8 cellular contexts compared by ENCODE assay signal in the genomic region with DNA sequence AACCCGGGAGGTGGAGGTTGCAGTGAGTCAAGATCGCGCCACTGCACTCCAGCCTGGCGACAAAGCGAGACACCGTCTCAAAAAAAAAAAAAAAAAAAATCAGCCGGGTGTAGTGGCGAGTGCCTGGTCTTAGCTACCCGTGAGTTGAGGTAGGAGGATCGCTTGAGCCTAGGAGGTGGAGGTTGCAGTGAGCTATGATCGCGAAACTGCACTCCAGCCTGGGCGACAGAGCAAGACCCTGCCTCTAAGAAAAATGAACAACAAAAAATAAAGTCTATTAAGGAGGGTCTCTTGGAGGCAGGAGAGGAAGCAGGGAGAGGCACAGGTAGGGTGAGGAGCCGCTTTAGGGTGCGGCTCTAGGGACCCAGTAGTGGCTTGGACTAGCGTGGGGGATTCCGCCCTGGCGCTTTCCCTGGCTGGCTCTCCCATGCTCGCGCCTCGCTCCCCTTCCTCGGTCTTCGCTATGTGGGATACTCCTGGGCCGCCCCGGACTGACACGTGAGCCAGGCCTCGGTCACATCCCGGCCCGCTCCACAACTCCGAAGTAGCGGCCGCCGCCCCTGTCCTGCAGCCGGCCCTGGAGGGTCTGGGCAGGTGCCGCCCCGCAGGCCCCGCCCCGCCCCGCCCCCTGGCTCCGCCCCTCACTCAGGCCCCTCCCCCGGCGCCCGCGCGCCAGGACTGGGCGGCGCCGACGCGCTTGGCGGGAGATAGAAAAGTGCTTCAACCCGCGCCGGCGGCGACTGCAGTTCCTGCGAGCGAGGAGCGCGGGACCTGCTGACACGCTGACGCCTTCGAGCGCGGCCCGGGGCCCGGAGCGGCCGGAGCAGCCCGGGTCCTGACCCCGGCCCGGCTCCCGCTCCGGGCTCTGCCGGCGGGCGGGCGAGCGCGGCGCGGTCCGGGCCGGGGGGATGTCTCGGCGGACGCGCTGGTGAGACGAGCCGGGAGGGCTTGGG. TPM values are rescaled to one million over a fixed set of nuclear protein-coding genes. Genes with fewer than 3 reads are reported as not detected.
DNase-seq lines count a peak whose midpoint lies in the region; ATAC-seq and TF ChIP-seq lines count a peak whose summit lies in the region.

Gene MYBL2, plus strand, starts transcription at position 739 of the 953 bp plus-strand sequence. Its CDS starts 170 bp downstream, at position 909.

- TSS peak; percentile 53 for BruUV-seq in PC-3 (replicated peaks; lab: Mats Ljungman, UMichigan)

- H3K27me3 ChIP-seq in PC-3 (ENCODE audit: low read length) (no peaks in the 10 kb centered on the region), fibroblast of lung (ENCODE audit: control insufficient read depth, insufficient read depth, low read length) (no peaks in the 10 kb centered on the region)

- DNase-seq in D341Med (ENCODE audit: low spot score) (peak; percentile 94), HPDE6-E6E7 (ENCODE audit: extremely low spot score) (peak; percentile 71), PC-3 (peak; percentile 78), fibroblast of lung (ENCODE audit: low read depth in 2 of 2) (peak; percentile 38 to 51), omental fat pad (ENCODE audit: low spot score) (no peak)
- peak; percentile 78 for DNase-seq in activated T-cell treated with anti-CD3 and anti-CD28 coated beads, Interleukin-2, amount 50 U/mL, for 1 hour

- H3K9ac ChIP-seq in PC-3 (ENCODE audit: low read length) (peak within 1 kb of the TSS; percentile 51), fibroblast of lung (ENCODE audit: insufficient read depth, low read length) (peak within 1 kb of the TSS; percentile 16)

- H3K27ac ChIP-seq in PC-3 (ENCODE audit: low read length) (no peak within 1 kb of the TSS), fibroblast of lung (ENCODE audit: insufficient read depth, low read length) (no peak within 1 kb of the TSS)

- POLR2A ChIA-PET in PC-3 (lab: Charles Lee; ENCODE audit: unreplicated experiment): no interaction called here

- intact Hi-C loops in PC-3 (cut with micrococcal nuclease): no loop called here

- CTCF ChIA-PET in PC-3 (lab: Charles Lee): no interaction called here

- H3K79me2 ChIP-seq in PC-3 (ENCODE audit: low read length) (peaks cover 42% of the 10 kb centered on the region), fibroblast of lung (ENCODE audit: control insufficient read depth, insufficient read depth, low read length) (no peaks in the 10 kb centered on the region)

- H3K9me3 ChIP-seq in PC-3 (ENCODE audit: low read length) (no peaks in the 10 kb centered on the region), fibroblast of lung (ENCODE audit: control insufficient read depth, insufficient read depth, low read depth, low read length) (no peaks in the 10 kb centered on the region)

- H2AFZ ChIP-seq in PC-3 (ENCODE audit: low read length) (peak within 1 kb of the TSS; percentile 94), fibroblast of lung (ENCODE audit: low read length) (peak within 1 kb of the TSS; percentile 69)

- H3K4me2 ChIP-seq in PC-3 (ENCODE audit: low read length) (peak within 1 kb of the TSS; percentile 96), fibroblast of lung (ENCODE audit: extremely low read depth, insufficient read depth, low read length) (peak within 1 kb of the TSS; percentile 90)

- peaks cover 50% of the 10 kb centered on the region for H3K4me1 ChIP-seq in PC-3 (ENCODE audit: insufficient read depth, low read length)
- no peaks in the 10 kb centered on the region for H3K4me1 ChIP-seq in fibroblast of lung (ENCODE audit: control insufficient read depth, extremely low read depth, insufficient read depth, low read length)

- TF ChIP-seq CTCF in PC-3 (conservative IDR thresholded peaks at IDR 0.05; ENCODE audit: low read depth, low read length) (no peak), fibroblast of lung (conservative IDR thresholded peaks at IDR 0.05 in 1 of 2, IDR thresholded peaks at IDR 0.05 in 1 of 2; ENCODE audit: low read depth in 1 of 2, low read length in 2 of 2) (no peak), omental fat pad (IDR thresholded peaks at IDR 0.05) (no peak)

- 0 out of 2 replicates have a peak, but pooled peaks cover 3% of the 10 kb centered on the region for H3K36me3 ChIP-seq in PC-3 (ENCODE audit: low read depth, low read length)
- no peaks in the 10 kb centered on the region for H3K36me3 ChIP-seq in fibroblast of lung (ENCODE audit: control insufficient read depth, insufficient read depth, low read length)

- no peaks in the 10 kb centered on the region for H3K9me2 ChIP-seq in PC-3 (replicated peaks; ENCODE audit: low read length)

- H3F3A ChIP-seq in PC-3 (ENCODE audit: low read length, unreplicated experiment): no peaks in the 10 kb centered on the region

- H4K20me1 ChIP-seq in PC-3 (ENCODE audit: low read length): peaks cover 23% of the 10 kb centered on the region; the same call in 1 of the 2 replicates
- no peaks in the 10 kb centered on the region for H4K20me1 ChIP-seq in fibroblast of lung (ENCODE audit: control insufficient read depth, extremely low read depth, insufficient read depth, low read length)

- H3K4me3 ChIP-seq in PC-3 (ENCODE audit: low read length) (peak within 1 kb of the TSS; percentile 70), fibroblast of lung (replicated peaks in 1 of 4; ENCODE audit: control extremely low read depth in 1 of 4, insufficient read depth in 1 of 4, low read depth in 3 of 4, low read length in 4 of 4) (peak within 1 kb of the TSS; percentile 35 to 50 (median 38))

- peak; percentile 77 for ATAC-seq in GM19455 (IDR thresholded peaks at IDR 0.05; ENCODE audit: unreplicated experiment)
- peak; percentile 78 for ATAC-seq in PC-3
- ATAC-seq in omental fat pad (ENCODE audit: low FRiP score): peak; percentile 81
- no peak for ATAC-seq in HG03039 (IDR thresholded peaks at IDR 0.05; ENCODE audit: unreplicated experiment)

RNA-seq across cellular contexts. Expression of gene MYBL2, which starts in this region (rescaled TPM):
- total RNA-seq in PC-3 (2014; rRNA removed): 95.9 and 103 TPM in 2 replicates
- 0.26 and 1.2 TPM in 2 replicates for total RNA-seq in fibroblast of lung
- 2.7 and 7.8 TPM in 2 replicates for polyA plus RNA-seq in fibroblast of lung
- polyA plus RNA-seq in fibroblast of lung (2012): 9.3 and 27.4 TPM in 2 replicates
- polyA minus RNA-seq in fibroblast of lung (ENCODE audit: low replicate concordance): 15.8 and 43.5 TPM in 2 replicates
- 1 to 10 TPM in 1 of 4 donors, under 1 TPM in 1, not detected in 2; 0.19 to 2.3 TPM for total RNA-seq in omental fat pad

Comparison
In these comparisons a context has a peak if more than half of its experiments do, and no peak if none do; other contexts are left out.
1. RNA of gene MYBL2 (total RNA-seq): 95.9 to 103 TPM in PC-3; 0.26 to 1.2 TPM in fibroblast of lung and 0.19 to 2.3 TPM in omental fat pad; every median in the first group is over 10 times any median in the second.